ENCODE assay signal across 19 cellular contexts in genomic region chr5:95930141-95930540, GRCh38.
"Had no signal": no experiment of that assay in that cellular context is flagged by ENCODE, and none has a peak within 500 bp of the region (broad histone marks: within the 10 kb centered on the region; RNA-seq: fewer than 3 reads in every experiment).

No MANE protein-coding gene starts in this region.

- H3K27ac Mint-ChIP-seq: activated naive CD4-positive, alpha-beta T cell treated with anti-CD3 and anti-CD28 coated beads, Interleukin-2, amount 50 U/mL, for 24 hours; naive B cell had no signal

- DNase-seq: activated CD4-positive, alpha-beta memory T cell treated with anti-CD3 and anti-CD28 coated beads, Interleukin-2, amount 10 ng/mL, durations not matched to agents 7 days and 5 days; activated T-cell treated with anti-CD3 and anti-CD28 coated beads, Interleukin-2, amount 50 U/mL, for 24 hours; caudate nucleus; esophagus squamous epithelium; foreskin fibroblast; hippocampal formation; naive B cell; posterior cingulate gyrus; stimulated activated CD4-positive, alpha-beta T cell treated with anti-CD3 and anti-CD28 coated beads, Interleukin-4, amount 100 ng/mL, for 24 hours; stimulated activated CD8-positive, alpha-beta memory T cell treated with anti-CD3 and anti-CD28 coated beads, Interleukin-4, amount 100 ng/mL, for 48 hours; stimulated activated naive CD4-positive, alpha-beta T cell treated with Interleukin-2 at 50 U/mL for 16 hours; T-helper 1 cell; T1000; trophoblast cell had no signal

- H3K27ac ChIP-seq: neutrophil, right atrium auricular region, skin epidermis had no signal

- H3K9me3 Mint-ChIP-seq: activated CD4-positive, alpha-beta memory T cell treated with anti-CD3 and anti-CD28 coated beads, Interleukin-2, amount 10 ng/mL, durations not matched to agents 7 days and 5 days; activated naive CD4-positive, alpha-beta T cell treated with anti-CD3 and anti-CD28 coated beads, Interleukin-2, amount 50 U/mL, for 24 hours; activated T-cell treated with anti-CD3 and anti-CD28 coated beads, Interleukin-2, amount 50 U/mL, for 24 hours; naive B cell had no signal

- H3K4me3 ChIP-seq: esophagus squamous epithelium, right atrium auricular region, skin epidermis had no signal

- H3K27me3 Mint-ChIP-seq: activated CD4-positive, alpha-beta memory T cell treated with anti-CD3 and anti-CD28 coated beads, Interleukin-2, amount 10 ng/mL, durations not matched to agents 7 days and 5 days; activated naive CD4-positive, alpha-beta T cell treated with anti-CD3 and anti-CD28 coated beads, Interleukin-2, amount 50 U/mL, for 24 hours; activated T-cell treated with anti-CD3 and anti-CD28 coated beads, Interleukin-2, amount 50 U/mL, for 24 hours; naive B cell had no signal

- ATAC-seq: left lobe of liver had no signal

- H3K4me3 Mint-ChIP-seq: activated CD4-positive, alpha-beta memory T cell treated with anti-CD3 and anti-CD28 coated beads, Interleukin-2, amount 10 ng/mL, durations not matched to agents 7 days and 5 days; activated naive CD4-positive, alpha-beta T cell treated with anti-CD3 and anti-CD28 coated beads, Interleukin-2, amount 50 U/mL, for 24 hours; activated T-cell treated with anti-CD3 and anti-CD28 coated beads, Interleukin-2, amount 50 U/mL, for 24 hours; naive B cell had no signal
